24 cellular contexts compared by ENCODE assay signal in the genomic region with DNA sequence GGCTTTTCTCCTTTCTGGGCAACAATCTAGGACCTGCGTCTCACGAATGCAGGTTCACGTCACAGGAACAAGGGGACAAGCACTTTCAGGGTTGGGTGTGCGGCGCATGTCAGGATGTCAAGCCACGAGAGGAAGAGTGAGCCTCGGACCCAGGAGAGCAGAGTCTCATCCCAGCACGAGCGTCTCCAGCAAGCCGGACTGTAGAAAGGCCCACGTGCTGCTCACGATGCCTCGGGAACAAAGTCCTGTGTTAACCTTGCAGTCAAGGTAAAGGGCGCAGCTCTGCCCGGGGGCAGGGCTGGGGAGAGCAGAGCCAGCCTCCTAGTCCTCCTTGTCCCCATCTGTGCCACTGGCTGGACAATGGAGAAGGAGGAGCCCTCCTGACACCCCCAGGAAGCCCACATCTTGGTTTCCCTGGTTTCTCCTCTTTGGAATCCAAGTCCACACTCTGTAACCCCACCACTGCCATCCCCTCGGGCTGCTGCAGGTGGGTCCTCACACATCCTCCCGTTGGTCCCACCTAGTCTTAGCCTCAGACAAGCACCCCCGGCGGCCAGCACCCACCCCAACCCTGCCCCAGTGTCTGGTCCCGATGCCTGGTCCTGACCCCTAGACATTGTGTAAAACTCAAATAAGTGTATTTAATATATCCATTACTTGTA.
"Had no signal": no experiment of that assay in that cellular context is flagged by ENCODE, and none has a peak within 500 bp of the region (broad histone marks: within the 10 kb centered on the region; RNA-seq: fewer than 3 reads in every experiment).

No MANE protein-coding gene starts in this region.

- H3K4me3 ChIP-seq: dorsolateral prefrontal cortex, gastrocnemius medialis, heart left ventricle, hepatocyte, lung, ovary, psoas muscle, skin epidermis, testis, tibial nerve, upper lobe of right lung, uterus had no signal

- H3K36me3 ChIP-seq: gastrocnemius medialis, heart left ventricle, ovary, tibial nerve, upper lobe of right lung, uterus had no signal

- H3K36me3 Mint-ChIP-seq: natural killer cell had no signal

- H3K27ac ChIP-seq: dorsolateral prefrontal cortex, gastrocnemius medialis, heart left ventricle, hepatocyte, ovary, psoas muscle, testis, tibial nerve, upper lobe of right lung, uterus had no signal

- H3K4me2 ChIP-seq: hepatocyte had no signal

- H2AFZ ChIP-seq: hepatocyte had no signal

- H3K27me3 ChIP-seq: hepatocyte, ovary, testis, upper lobe of right lung, uterus had no signal

- H3K4me1 ChIP-seq: gastrocnemius medialis, heart left ventricle, psoas muscle, testis, tibial nerve, upper lobe of right lung, uterus had no signal

- H3K79me2 ChIP-seq: hepatocyte had no signal

- H3K9me3 Mint-ChIP-seq: memory B cell, natural killer cell had no signal

- H3K9me3 ChIP-seq: gastrocnemius medialis, heart left ventricle, ovary, psoas muscle, testis, upper lobe of right lung, uterus had no signal

- ATAC-seq: gastrocnemius medialis; left lobe of liver; natural killer cell; psoas muscle; right cardiac atrium; stimulated activated naive CD8-positive, alpha-beta T cell treated with anti-CD3 and anti-CD28 coated beads, Interleukin-15, Interleukin-2, amounts not matched to agents 100 U/mL and 50 U/mL, for 24 hours; upper lobe of right lung had no signal

- DNase-seq: cerebellar nuclear complex; dorsolateral prefrontal cortex; effector CD4-positive, alpha-beta T cell; gastrocnemius medialis; natural killer cell; nucleus accumbens; ovary; psoas muscle; right cardiac atrium; stimulated activated CD4-positive, alpha-beta T cell treated with anti-CD3 and anti-CD28 coated beads, Interleukin-15, amount 100 ng/mL, for 24 hours; stimulated activated CD4-positive, alpha-beta T cell treated with anti-CD3 and anti-CD28 coated beads, Interleukin-2, amount 100 ng/mL, for 48 hours; stimulated activated naive CD8-positive, alpha-beta T cell treated with anti-CD3 and anti-CD28 coated beads, Interleukin-15, Interleukin-2, amounts not matched to agents 100 U/mL and 50 U/mL, for 24 hours; substantia nigra; testis; upper lobe of right lung; uterus had no signal

- H3K27ac Mint-ChIP-seq: memory B cell, natural killer cell had no signal

- H3K4me3 Mint-ChIP-seq: memory B cell, natural killer cell, neural crest cell had no signal
